Comparison of ENCODE assay signal across 1 cellular context in genomic region chr2:240821429-240821778, GRCh38.
TF ChIP-seq lines count a peak whose summit lies in the region.

No MANE protein-coding gene starts in this region.

TF ChIP-seq in H1, 55 proteins besides CTCF, POLR2A, EP300 and RAD21:
- TF ChIP-seq PHF8 (conservative IDR thresholded peaks at IDR 0.05; ENCODE audit: low read depth, low read length) (0 out of 2 replicates have a peak, but pooled peaks have one; percentile 10), SIX5 (IDR thresholded peaks at IDR 0.05; ENCODE audit: low read depth, low read length) (no peak)
TF ChIP-seq in H1: peak in this region for 1.
